In the genomic region with DNA sequence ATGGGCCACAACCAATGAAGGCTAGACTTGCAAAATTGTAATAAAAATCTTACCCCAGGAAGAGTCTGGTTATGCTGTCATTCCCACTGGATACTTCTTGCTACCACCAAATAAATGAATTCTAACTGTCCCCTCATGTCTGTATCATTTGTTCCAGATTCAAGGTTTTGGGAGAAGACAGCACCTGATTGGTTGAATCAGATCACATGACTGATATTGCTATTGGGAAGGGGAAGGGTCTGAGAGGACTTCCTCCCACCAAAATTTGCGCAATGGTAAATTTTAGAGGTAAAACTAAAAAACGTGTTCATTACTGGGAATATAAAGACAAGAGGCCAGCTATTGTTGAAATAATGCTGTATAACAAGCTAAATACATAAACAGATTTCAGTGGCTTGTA, we compare ENCODE assay signal across 37 cellular contexts.
"Had no signal": no experiment of that assay in that cellular context is flagged by ENCODE, and none has a peak within 500 bp of the region (broad histone marks: within the 10 kb centered on the region; RNA-seq: fewer than 3 reads in every experiment).

No MANE protein-coding gene starts in this region.

- DNase-seq: activated B cell treated with CpG ODN at 0.5 μM for 24 hours; activated CD4-positive, alpha-beta memory T cell treated with anti-CD3 and anti-CD28 coated beads for 36 hours; activated CD4-positive, alpha-beta T cell treated with anti-CD3 and anti-CD28 coated beads for 4 hours; activated CD4-positive, alpha-beta T cell treated with anti-CD3 and anti-CD28 coated beads, Interleukin-2, amount 10 ng/mL, durations not matched to agents 24 days and 14 days; activated CD4-positive, alpha-beta T cell treated with anti-CD3 and anti-CD28 coated beads, Interleukin-2, amount 50 U/mL, for 1 hour; activated CD4-positive, alpha-beta T cell treated with anti-CD3 and anti-CD28 coated beads, Interleukin-2, amount 50 U/mL, for 4 hours; activated CD4-positive, CD25-positive, alpha-beta regulatory T cell treated with anti-CD3 and anti-CD28 coated beads, Interleukin-2, amount 50 U/mL, for 72 hours; activated CD8-positive, alpha-beta memory T cell treated with anti-CD3 and anti-CD28 coated beads, Interleukin-2, amount 50 U/mL, for 4 hours; activated CD8-positive, alpha-beta T cell treated with anti-CD3 and anti-CD28 coated beads for 36 hours; activated effector memory CD4-positive, alpha-beta T cell treated with anti-CD3 and anti-CD28 coated beads, Interleukin-2, amount 50 U/mL, for 16 hours; activated gamma-delta T cell treated with Interleukin-2 at 50 U/mL for 16 hours; activated naive CD4-positive, alpha-beta T cell; activated naive CD4-positive, alpha-beta T cell treated with anti-CD3 and anti-CD28 coated beads for 36 hours; activated naive CD4-positive, alpha-beta T cell treated with anti-CD3 and anti-CD28 coated beads, Interleukin-2, amount 50 U/mL, for 16 hours; activated naive CD8-positive, alpha-beta T cell treated with anti-CD3 and anti-CD28 coated beads for 36 hours; activated T-cell treated with anti-CD3 and anti-CD28 coated beads for 4 hours; activated T-cell treated with anti-CD3 and anti-CD28 coated beads, Interleukin-2, amount 50 U/mL, for 1 hour; activated T-cell treated with anti-CD3 and anti-CD28 coated beads, Interleukin-2, amount 50 U/mL, for 4 hours; activated T-cell treated with anti-CD3 and anti-CD28 coated beads, Interleukin-2, amount 50 U/mL, for 72 hours; adrenal gland; amniotic stem cell; aorta; body of pancreas; brain microvascular endothelial cell; central memory CD4-positive, alpha-beta T cell; T-helper 1 cell; T-helper 2 cell; T-helper 9 cell; WERI-Rb-1 had no signal

- H3K4me3 ChIP-seq: adrenal gland, body of pancreas, breast epithelium had no signal

- H3K4me3 Mint-ChIP-seq: activated B cell treated with CpG ODN at 0.5 μM for 24 hours; activated CD4-positive, alpha-beta memory T cell treated with anti-CD3 and anti-CD28 coated beads for 36 hours; activated CD4-positive, alpha-beta T cell treated with anti-CD3 and anti-CD28 coated beads, Interleukin-2, amount 10 ng/mL, durations not matched to agents 24 days and 14 days; activated CD8-positive, alpha-beta T cell treated with anti-CD3 and anti-CD28 coated beads for 36 hours; activated naive CD4-positive, alpha-beta T cell treated with anti-CD3 and anti-CD28 coated beads for 36 hours; activated naive CD8-positive, alpha-beta T cell treated with anti-CD3 and anti-CD28 coated beads for 36 hours; activated T-cell treated with anti-CD3 and anti-CD28 coated beads, Interleukin-2, amount 50 U/mL, for 4 hours; activated T-cell treated with anti-CD3 and anti-CD28 coated beads, Interleukin-2, amount 50 U/mL, for 72 hours; activated T-helper 1 cell treated with anti-CD3 and anti-CD28 coated beads, Interleukin-12 subunit alpha, Interleukin-12 subunit beta, Interleukin-2, Interleukin-4 antibody, amounts not matched to agents 30 ng/mL and 10 ng/mL and 1 ng/mL, durations not matched to agents 14 hours and 24 hours and 36 hours; activated T-helper 17 cell treated with anti-CD3 and anti-CD28 coated beads, Interleukin-2, amount 50 U/mL, for 72 hours; T-helper 1 cell treated with Interleukin-12 subunit alpha and Interleukin-12 subunit beta and Interleukin-4 antibody, amounts not matched to agents 30 μg/mL and 1 μg/mL, for 36 hours; T-helper 2 cell treated with Interferon-gamma antibody and Interleukin-4, amounts not matched to agents 5 μg/mL and 100 μg/mL, for 36 hours had no signal

- H3K9me3 Mint-ChIP-seq: activated B cell treated with CpG ODN at 0.5 μM for 24 hours; activated CD4-positive, alpha-beta memory T cell treated with anti-CD3 and anti-CD28 coated beads for 36 hours; activated CD4-positive, alpha-beta T cell treated with anti-CD3 and anti-CD28 coated beads, Interleukin-2, amount 10 ng/mL, durations not matched to agents 24 days and 14 days; activated CD8-positive, alpha-beta T cell treated with anti-CD3 and anti-CD28 coated beads for 36 hours; activated naive CD4-positive, alpha-beta T cell treated with anti-CD3 and anti-CD28 coated beads for 36 hours; activated naive CD4-positive, alpha-beta T cell treated with anti-CD3 and anti-CD28 coated beads, Interleukin-2, amount 50 U/mL, for 72 hours; activated naive CD8-positive, alpha-beta T cell treated with anti-CD3 and anti-CD28 coated beads for 36 hours; activated T-cell treated with anti-CD3 and anti-CD28 coated beads, Interleukin-2, amount 50 U/mL, for 4 hours; activated T-cell treated with anti-CD3 and anti-CD28 coated beads, Interleukin-2, amount 50 U/mL, for 72 hours; activated T-helper 1 cell treated with anti-CD3 and anti-CD28 coated beads, Interleukin-12 subunit alpha, Interleukin-12 subunit beta, Interleukin-2, Interleukin-4 antibody, amounts not matched to agents 30 ng/mL and 10 ng/mL and 1 ng/mL, durations not matched to agents 14 hours and 24 hours and 36 hours; activated T-helper 17 cell treated with anti-CD3 and anti-CD28 coated beads, Interleukin-2, amount 50 U/mL, for 72 hours; T-helper 1 cell treated with Interleukin-12 subunit alpha and Interleukin-12 subunit beta and Interleukin-4 antibody, amounts not matched to agents 30 μg/mL and 1 μg/mL, for 36 hours; T-helper 2 cell treated with Interferon-gamma antibody and Interleukin-4, amounts not matched to agents 5 μg/mL and 100 μg/mL, for 36 hours had no signal

- H3K27me3 ChIP-seq: adrenal gland, body of pancreas, brain microvascular endothelial cell, breast epithelium had no signal

- H3K27ac ChIP-seq: adrenal gland, body of pancreas, brain microvascular endothelial cell, breast epithelium, WERI-Rb-1 had no signal

- FAIRE-seq: astrocyte, TTC549 had no signal

- H3K36me3 ChIP-seq: adrenal gland, brain microvascular endothelial cell, breast epithelium, WERI-Rb-1 had no signal

- H3K4me1 ChIP-seq: adrenal gland, body of pancreas, breast epithelium had no signal

- H3K9me3 ChIP-seq: adrenal gland, body of pancreas, breast epithelium had no signal

- H3K27ac Mint-ChIP-seq: activated B cell treated with CpG ODN at 0.5 μM for 24 hours; activated CD4-positive, alpha-beta memory T cell treated with anti-CD3 and anti-CD28 coated beads for 36 hours; activated CD4-positive, alpha-beta T cell treated with anti-CD3 and anti-CD28 coated beads, Interleukin-2, amount 10 ng/mL, durations not matched to agents 24 days and 14 days; activated CD8-positive, alpha-beta T cell treated with anti-CD3 and anti-CD28 coated beads for 36 hours; activated naive CD4-positive, alpha-beta T cell treated with anti-CD3 and anti-CD28 coated beads for 36 hours; activated naive CD4-positive, alpha-beta T cell treated with anti-CD3 and anti-CD28 coated beads, Interleukin-2, amount 50 U/mL, for 72 hours; activated naive CD8-positive, alpha-beta T cell treated with anti-CD3 and anti-CD28 coated beads for 36 hours; activated T-cell treated with anti-CD3 and anti-CD28 coated beads, Interleukin-2, amount 50 U/mL, for 72 hours; activated T-helper 1 cell treated with anti-CD3 and anti-CD28 coated beads, Interleukin-12 subunit alpha, Interleukin-12 subunit beta, Interleukin-2, Interleukin-4 antibody, amounts not matched to agents 30 ng/mL and 10 ng/mL and 1 ng/mL, durations not matched to agents 14 hours and 24 hours and 36 hours; activated T-helper 17 cell treated with anti-CD3 and anti-CD28 coated beads, Interleukin-2, amount 50 U/mL, for 72 hours; T-helper 1 cell treated with Interleukin-12 subunit alpha and Interleukin-12 subunit beta and Interleukin-4 antibody, amounts not matched to agents 30 μg/mL and 1 μg/mL, for 36 hours; T-helper 2 cell treated with Interferon-gamma antibody and Interleukin-4, amounts not matched to agents 5 μg/mL and 100 μg/mL, for 36 hours had no signal

- ATAC-seq: activated CD8-positive, alpha-beta T cell treated with anti-CD3 and anti-CD28 coated beads for 36 hours; activated naive CD4-positive, alpha-beta T cell treated with anti-CD3 and anti-CD28 coated beads, Interleukin-2, amount 50 U/mL, for 72 hours; activated T-cell treated with anti-CD3 and anti-CD28 coated beads, Interleukin-2, amount 50 U/mL, for 4 hours; activated T-cell treated with anti-CD3 and anti-CD28 coated beads, Interleukin-2, amount 50 U/mL, for 72 hours; activated T-helper 17 cell treated with anti-CD3 and anti-CD28 coated beads, Interleukin-2, amount 50 U/mL, for 72 hours; body of pancreas had no signal

- H3K4me1 Mint-ChIP-seq: activated B cell treated with CpG ODN at 0.5 μM for 24 hours; activated CD4-positive, alpha-beta T cell treated with anti-CD3 and anti-CD28 coated beads, Interleukin-2, amount 10 ng/mL, durations not matched to agents 24 days and 14 days; activated naive CD8-positive, alpha-beta T cell treated with anti-CD3 and anti-CD28 coated beads for 36 hours; activated T-helper 17 cell treated with anti-CD3 and anti-CD28 coated beads, Interleukin-2, amount 50 U/mL, for 72 hours had no signal

- H3K36me3 Mint-ChIP-seq: activated CD4-positive, alpha-beta memory T cell treated with anti-CD3 and anti-CD28 coated beads for 36 hours; activated naive CD4-positive, alpha-beta T cell treated with anti-CD3 and anti-CD28 coated beads, Interleukin-2, amount 50 U/mL, for 72 hours; activated naive CD8-positive, alpha-beta T cell treated with anti-CD3 and anti-CD28 coated beads for 36 hours had no signal
